Comparison of ENCODE assay signal across 1 cellular context in genomic region chr19:51450730-51451307, GRCh38.
A peak's percentile ranks its signal among the peaks of the same experiment; 100 is the strongest.
TF ChIP-seq lines count a peak whose summit lies in the region.

No MANE protein-coding gene starts in this region.

TF ChIP-seq in K562, 482 proteins besides CTCF, POLR2A, EP300 and RAD21:
- TF ChIP-seq CC2D1A (IDR thresholded peaks at IDR 0.05), result peak; percentile 45; the same call in 1 of the 2 replicates
- peak; percentile 64 for TF ChIP-seq ZFP36 (IDR thresholded peaks at IDR 0.05; ENCODE audit: low read depth, low read length, partially characterized antibody)
- no peak for TF ChIP-seq ZSCAN32 (CRISPR knock-in tag; IDR thresholded peaks at IDR 0.05)
- TF ChIP-seq KDM5B (IDR thresholded peaks at IDR 0.05; ENCODE audit: insufficient replicate concordance, low read depth, low read length), result no peak
- no peak for TF ChIP-seq SP2 (IDR thresholded peaks at IDR 0.05; ENCODE audit: extremely low read depth, low read depth, low read length, poor library complexity, severe bottlenecking)
- peak; percentile 58 to 71; a peak in 3 of 4 replicates for TF ChIP-seq TRIM24 (IDR thresholded peaks at IDR 0.05)
- TF ChIP-seq ZFX (CRISPR knock-in tag; IDR thresholded peaks at IDR 0.05), result no peak
- TF ChIP-seq ZBTB33 (CRISPR knock-in tag; IDR thresholded peaks at IDR 0.05), result peak; percentile 69
- TF ChIP-seq PHF20 (IDR thresholded peaks at IDR 0.05; ENCODE audit: partially characterized antibody), result no peak
- TF ChIP-seq NELFE (IDR thresholded peaks at IDR 0.05; ENCODE audit: insufficient read depth, insufficient read length), result no peak
- TF ChIP-seq TOE1 (IDR thresholded peaks at IDR 0.05; ENCODE audit: borderline replicate concordance), result no peak
- TF ChIP-seq TOE1 (CRISPR knock-in tag; IDR thresholded peaks at IDR 0.05; ENCODE audit: borderline replicate concordance, low read depth), result no peak
- no peak for TF ChIP-seq GATAD2A (IDR thresholded peaks at IDR 0.05)
- TF ChIP-seq KLF10 (CRISPR knock-in tag; IDR thresholded peaks at IDR 0.05), result no peak
